ENCODE assay signal across 10 cellular contexts in the genomic region with DNA sequence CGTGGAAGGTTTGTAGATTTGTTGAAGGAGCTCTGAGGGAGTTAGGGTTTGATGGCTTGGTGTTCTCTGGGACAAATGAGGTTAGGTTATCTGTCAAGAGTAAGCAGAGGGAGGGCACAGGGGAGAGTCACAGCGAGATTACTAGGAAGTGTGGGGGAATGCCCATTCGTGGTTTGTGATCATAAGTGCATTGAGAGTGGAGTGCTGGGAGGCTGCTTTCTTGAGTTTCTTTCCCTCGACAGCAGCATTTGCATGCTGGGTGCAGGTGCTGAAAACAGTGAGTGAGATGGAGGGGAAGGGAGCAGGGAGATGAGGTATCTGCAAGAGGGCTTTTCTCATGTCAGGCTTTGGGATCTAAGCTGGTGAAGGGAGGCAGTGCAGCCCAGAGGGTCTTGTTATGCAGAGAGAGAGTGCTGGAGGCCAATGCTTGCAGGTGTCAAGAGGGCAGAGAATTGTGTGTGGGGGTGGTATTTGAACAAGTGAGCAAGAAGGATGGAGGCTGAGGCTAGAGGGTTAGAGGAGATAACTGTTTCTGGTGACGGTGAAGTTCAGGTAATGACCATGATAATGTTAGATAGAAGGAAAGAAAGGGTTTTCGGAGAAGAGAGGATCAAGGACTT. TPM values are rescaled to one million over a fixed set of nuclear protein-coding genes. Genes with fewer than 3 reads are reported as not detected.
DNase-seq lines count a peak whose midpoint lies in the region; ATAC-seq and TF ChIP-seq lines count a peak whose summit lies in the region.
"Had no signal": no experiment of that assay in that cellular context is flagged by ENCODE, and none has a peak within 500 bp of the region (broad histone marks: within the 10 kb centered on the region; RNA-seq: fewer than 3 reads in every experiment).

No MANE protein-coding gene starts in this region.

- H3K27me3 ChIP-seq in DOHH2 (ENCODE audit: control insufficient read depth, low read length) (no peaks in the 10 kb centered on the region), upper lobe of right lung (no peaks in the 10 kb centered on the region)
- H3K27me3 ChIP-seq: BLaER1 treated with 17β-estradiol and CSF1 and Interleukin-3, amounts not matched to agents 10 nM and 100 nM had no signal

- no peaks in the 10 kb centered on the region for H3F3A ChIP-seq in DOHH2 (ENCODE audit: control insufficient read depth, insufficient read depth)

- no peaks in the 10 kb centered on the region for H3K27me3 Mint-ChIP-seq in activated T-cell treated with anti-CD3 and anti-CD28 coated beads, Interleukin-2, amount 50 U/mL, for 24 hours
- H3K27me3 Mint-ChIP-seq in chondrocyte (ENCODE audit: low read depth): no peaks in the 10 kb centered on the region

- H4K20me1 ChIP-seq in DOHH2 (ENCODE audit: control insufficient read depth, insufficient read depth, low read depth, low read length): 0 out of 2 replicates have a peak, but pooled peaks cover 5% of the 10 kb centered on the region

- TF ChIP-seq CTCF in DOHH2 (IDR thresholded peaks at IDR 0.05; ENCODE audit: low read depth, low read length, poor library complexity, severe bottlenecking) (no peak), upper lobe of right lung (IDR thresholded peaks at IDR 0.05) (no peak), chondrocyte (IDR thresholded peaks at IDR 0.05) (no peak)

- no peak overlapping the region for H3K27ac ChIP-seq in DOHH2 (ENCODE audit: low read depth, low read length)
- no peak overlapping the region for H3K27ac ChIP-seq in upper lobe of right lung
- H3K27ac ChIP-seq: BLaER1 treated with 17β-estradiol and CSF1 and Interleukin-3, amounts not matched to agents 10 nM and 100 nM had no signal

- ATAC-seq in GM19395 (IDR thresholded peaks at IDR 0.05; ENCODE audit: unreplicated experiment) (peak; percentile 75), HG03095 (IDR thresholded peaks at IDR 0.05; ENCODE audit: unreplicated experiment) (peak; percentile 85), HG03159 (IDR thresholded peaks at IDR 0.05; ENCODE audit: unreplicated experiment) (no peak), upper lobe of right lung (no peak)

- no peaks in the 10 kb centered on the region for H3K9me2 ChIP-seq in DOHH2 (replicated peaks; ENCODE audit: control insufficient read depth, low read length)

- H3K27ac Mint-ChIP-seq in activated T-cell treated with anti-CD3 and anti-CD28 coated beads, Interleukin-2, amount 50 U/mL, for 24 hours: no peak overlapping the region
- H3K27ac Mint-ChIP-seq in chondrocyte (ENCODE audit: unreplicated experiment): no peak overlapping the region

- peaks cover 2% of the 10 kb centered on the region; the same call in 1 of the 2 replicates for H3K79me2 ChIP-seq in DOHH2 (ENCODE audit: control insufficient read depth, low read length)

- DNase-seq in activated T-cell treated with anti-CD3 and anti-CD28 coated beads, Interleukin-2, amount 50 U/mL, for 24 hours: peak; percentile 53
- DNase-seq in NCI-H524 (lab: John Stamatoyannopoulos, UW): no peak
- DNase-seq in upper lobe of right lung: no peak
- DNase-seq in chondrocyte (ENCODE audit: low spot score): no peak
- DNase-seq: RPMI8226 had no signal

- peaks cover 31% of the 10 kb centered on the region for H3K36me3 Mint-ChIP-seq in activated T-cell treated with anti-CD3 and anti-CD28 coated beads, Interleukin-2, amount 50 U/mL, for 24 hours (ENCODE audit: low read depth)
- H3K36me3 Mint-ChIP-seq in chondrocyte (ENCODE audit: low read depth): peaks cover 7% of the 10 kb centered on the region

- H3K4me3 ChIP-seq in DOHH2 (ENCODE audit: low read length) (no peak overlapping the region), upper lobe of right lung (no peak overlapping the region)
- H3K4me3 ChIP-seq: BLaER1 treated with 17β-estradiol and CSF1 and Interleukin-3, amounts not matched to agents 10 nM and 100 nM had no signal

- no peak overlapping the region for H3K4me3 Mint-ChIP-seq in activated T-cell treated with anti-CD3 and anti-CD28 coated beads, Interleukin-2, amount 50 U/mL, for 24 hours
- H3K4me3 Mint-ChIP-seq in chondrocyte (ENCODE audit: unreplicated experiment): no peak overlapping the region

- H3K4me1 Mint-ChIP-seq in activated T-cell treated with anti-CD3 and anti-CD28 coated beads, Interleukin-2, amount 50 U/mL, for 24 hours (ENCODE audit: low read depth): peaks cover 36% of the 10 kb centered on the region
- peaks cover 3% of the 10 kb centered on the region for H3K4me1 Mint-ChIP-seq in chondrocyte (ENCODE audit: low read depth)

- peak overlapping the region; percentile 13; the same call in 1 of the 2 replicates for H3K4me2 ChIP-seq in DOHH2 (ENCODE audit: low read length)

- H3K36me3 ChIP-seq in DOHH2 (ENCODE audit: control insufficient read depth, low read length) (no peaks in the 10 kb centered on the region), upper lobe of right lung (no peaks in the 10 kb centered on the region)

- H3K4me1 ChIP-seq in DOHH2 (ENCODE audit: control insufficient read depth, low read length) (peaks cover 26% of the 10 kb centered on the region), upper lobe of right lung (peaks cover 44% of the 10 kb centered on the region)

- H3K9me3 Mint-ChIP-seq in activated T-cell treated with anti-CD3 and anti-CD28 coated beads, Interleukin-2, amount 50 U/mL, for 24 hours: peaks cover 5% of the 10 kb centered on the region
- peaks cover 7% of the 10 kb centered on the region for H3K9me3 Mint-ChIP-seq in chondrocyte (ENCODE audit: low read depth)

- intact Hi-C loops in upper lobe of right lung (cut with DNase I): no loop called here

- H3K9me3 ChIP-seq in DOHH2 (ENCODE audit: control insufficient read depth, insufficient read depth, low read length) (no peaks in the 10 kb centered on the region), upper lobe of right lung (no peaks in the 10 kb centered on the region)

RNA-seq across cellular contexts. Expression of a gene that starts 8.8 kb away (rescaled TPM):
- total RNA-seq in upper lobe of right lung: 65.9 TPM
- total RNA-seq in chondrocyte: 19.5 to 23.5 TPM (median 23.4 TPM) in 3 replicates

RNA-seq across cellular contexts. Expression of a gene that starts 38.3 kb away (rescaled TPM):
- total RNA-seq in upper lobe of right lung (26.6 TPM), chondrocyte (22.0 to 36.4 TPM (median 36.1 TPM) in 3 replicates)

Comparison
In these comparisons a context has a peak if more than half of its experiments do, and no peak if none do; other contexts are left out.
1. ATAC-seq: peak in GM19395 (single experiment) and HG03095 (single experiment); none in HG03159 (single experiment) and upper lobe of right lung (single experiment).